8 cellular contexts compared by ENCODE assay signal in the genomic region with DNA sequence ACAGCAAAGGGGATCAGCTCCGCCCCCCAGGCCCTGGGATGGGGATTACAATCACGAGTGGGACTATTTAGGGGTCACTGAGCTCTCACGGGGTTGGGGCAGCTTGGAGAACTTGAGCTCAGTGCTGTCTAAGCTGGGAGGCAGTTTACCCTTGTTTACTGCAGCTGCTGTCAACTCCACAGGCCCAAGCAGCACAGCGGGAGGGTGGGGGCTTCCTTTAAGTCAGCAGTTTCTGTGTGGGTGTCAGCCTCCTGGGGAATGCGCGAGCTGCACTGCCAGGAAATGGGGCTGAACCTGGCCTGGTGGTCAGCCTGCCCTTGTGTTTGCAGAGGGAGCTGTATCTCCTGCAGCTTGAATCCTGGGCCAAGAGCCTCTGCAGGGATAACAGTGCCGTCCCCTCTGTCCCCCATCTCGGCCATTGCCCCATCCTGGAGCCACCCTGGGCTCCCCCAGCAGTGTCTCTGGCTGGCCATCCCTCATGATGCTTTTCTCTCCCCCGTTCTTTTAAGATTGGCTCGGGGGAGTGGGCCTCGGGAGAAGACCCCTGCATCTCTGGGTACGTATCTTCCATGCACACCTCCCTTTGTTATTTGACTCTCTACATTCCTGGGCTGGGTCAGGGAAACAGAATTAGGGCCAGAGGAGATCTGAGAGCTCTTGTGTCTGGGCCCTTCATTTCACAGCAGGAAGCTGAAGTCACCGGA. TPM values are rescaled to one million over a fixed set of nuclear protein-coding genes. Genes with fewer than 3 reads are reported as not detected.
A peak's percentile ranks its signal among the peaks of the same experiment; 100 is the strongest.
DNase-seq lines count a peak whose midpoint lies in the region; ATAC-seq, FAIRE-seq and TF ChIP-seq lines count a peak whose summit lies in the region.

No MANE protein-coding gene starts in this region.

- H3K9me3 ChIP-seq in gastroesophageal sphincter (no peaks in the 10 kb centered on the region), small intestine (ENCODE audit: control insufficient read depth, low read depth) (no peaks in the 10 kb centered on the region)

- H3K27ac Mint-ChIP-seq in Calu3 (ENCODE audit: unreplicated experiment) = no peak overlapping the region

- intact Hi-C loops in Calu3 (cut with micrococcal nuclease; ENCODE audit: unreplicated experiment) = no loop called here

- no peaks in the 10 kb centered on the region for H3K9me3 Mint-ChIP-seq in Calu3 (ENCODE audit: low read depth, unreplicated experiment)

- peaks cover 3% of the 10 kb centered on the region for H3K27me3 Mint-ChIP-seq in Calu3 (ENCODE audit: unreplicated experiment)

- TF ChIP-seq POLR2A in gastroesophageal sphincter (IDR thresholded peaks at IDR 0.05) = no peak

- peaks cover 9% of the 10 kb centered on the region for H3K4me1 Mint-ChIP-seq in Calu3 (ENCODE audit: low read depth, unreplicated experiment)

- H3K36me3 ChIP-seq in gastroesophageal sphincter (no peaks in the 10 kb centered on the region), small intestine (ENCODE audit: control insufficient read depth in 2 of 2, insufficient read depth in 2 of 2, low read length in 2 of 2) (no peaks in the 10 kb centered on the region)

- TF ChIP-seq CTCF in gastroesophageal sphincter (IDR thresholded peaks at IDR 0.05) = no peak
- TF ChIP-seq CTCF in Calu3 (IDR thresholded peaks at IDR 0.05; ENCODE audit: unreplicated experiment) = no peak

- H3K4me3 ChIP-seq in gastroesophageal sphincter (no peak overlapping the region), small intestine (ENCODE audit: low read depth in 1 of 2, low read length in 2 of 2) (no peak overlapping the region)

- H3K4me3 Mint-ChIP-seq in Calu3 (ENCODE audit: low read depth, unreplicated experiment) = no peak overlapping the region

- CTCF ChIA-PET in Calu3 (lab: Charles Lee) = interaction anchor here (1.5 kb wide), 1 partner anchor 35 kb away, joined by 8 read pairs; no protein-coding TSS in a partner anchor

- BruUV-seq in Calu3 (replicated peaks; lab: Mats Ljungman, UMichigan) = no TSS peak

- peak overlapping the region in 3 of 4 donors; percentile 23 to 61 (median 54) for H3K27ac ChIP-seq in gastroesophageal sphincter
- H3K27ac ChIP-seq in small intestine (ENCODE audit: low read depth in 1 of 2, low read length in 1 of 2) = peak overlapping the region; percentile 75 to 87

- H3K27me3 ChIP-seq in gastroesophageal sphincter (no peaks in the 10 kb centered on the region), small intestine (ENCODE audit: control insufficient read depth in 2 of 2, insufficient read depth in 2 of 2, low read length in 2 of 2) (no peaks in the 10 kb centered on the region)

- peak; percentile 46 for ATAC-seq in HG03095 (IDR thresholded peaks at IDR 0.05; ENCODE audit: unreplicated experiment)
- ATAC-seq in gastroesophageal sphincter = no peak
- no peak for ATAC-seq in GM18498 (IDR thresholded peaks at IDR 0.05; ENCODE audit: unreplicated experiment)

- no peaks in the 10 kb centered on the region for H3K36me3 Mint-ChIP-seq in Calu3 (ENCODE audit: insufficient read depth, unreplicated experiment)

- WGBS in gastroesophageal sphincter (ENCODE audit: low coverage in 1 of 2), 2 donors = 60 to 72% methylated on average over 1 to 3 of the region's 13 CpGs
- WGBS in small intestine, 3 donors = 33 to 52% (median 50%) methylated on average over 13 of the region's 13 CpGs

- FAIRE-seq in small intestine (lab: Jason Lieb, UNC) = no peak

- peaks cover 5 to 40% (median 24%) of the 10 kb centered on the region in 3 donors for H3K4me1 ChIP-seq in gastroesophageal sphincter
- H3K4me1 ChIP-seq in small intestine (ENCODE audit: control insufficient read depth in 2 of 2, insufficient read depth in 1 of 2, low read depth in 1 of 2, low read length in 1 of 2) = peaks cover 0 to 7% of the 10 kb centered on the region in 2 donors

- TF ChIP-seq EP300 in gastroesophageal sphincter (IDR thresholded peaks at IDR 0.05) = no peak

- DNase-seq in activated CD8-positive, alpha-beta memory T cell treated with anti-CD3 and anti-CD28 coated beads, Interleukin-2, amount 50 U/mL, for 48 hours = peak; percentile 70
- DNase-seq in small intestine (peak; percentile 23), GOT3 (lab: John Stamatoyannopoulos, UW) (no peak), DMS79 treated with DMSO at 0.1 percent for 48 hours (lab: John Stamatoyannopoulos, UW) (no peak), Calu3 (no peak)

RNA-seq across cellular contexts. Expression of a gene that starts 30.0 kb away (rescaled TPM):
- total RNA-seq in gastroesophageal sphincter (1 to 10 TPM; 1.5 to 3.8 (median 1.9) TPM), Calu3 (2022) (0.47 and 0.85 TPM in 2 replicates)
- polyA plus RNA-seq in small intestine = 1 to 10 TPM in 1 of 3 donors, under 1 TPM in 2; under 0.01 to 1.1 (median 0.66) TPM

Comparison
In these comparisons a context has a peak if more than half of its experiments do, and no peak if none do; other contexts are left out.
1. DNase-seq: peak in activated CD8-positive, alpha-beta memory T cell treated with anti-CD3 and anti-CD28 coated beads, Interleukin-2, amount 50 U/mL, for 48 hours (single experiment) and small intestine (single experiment); none in GOT3 (single experiment), DMS79 treated with DMSO at 0.1 percent for 48 hours (single experiment) and Calu3 (single experiment).